21 cellular contexts compared by ENCODE assay signal in the genomic region with DNA sequence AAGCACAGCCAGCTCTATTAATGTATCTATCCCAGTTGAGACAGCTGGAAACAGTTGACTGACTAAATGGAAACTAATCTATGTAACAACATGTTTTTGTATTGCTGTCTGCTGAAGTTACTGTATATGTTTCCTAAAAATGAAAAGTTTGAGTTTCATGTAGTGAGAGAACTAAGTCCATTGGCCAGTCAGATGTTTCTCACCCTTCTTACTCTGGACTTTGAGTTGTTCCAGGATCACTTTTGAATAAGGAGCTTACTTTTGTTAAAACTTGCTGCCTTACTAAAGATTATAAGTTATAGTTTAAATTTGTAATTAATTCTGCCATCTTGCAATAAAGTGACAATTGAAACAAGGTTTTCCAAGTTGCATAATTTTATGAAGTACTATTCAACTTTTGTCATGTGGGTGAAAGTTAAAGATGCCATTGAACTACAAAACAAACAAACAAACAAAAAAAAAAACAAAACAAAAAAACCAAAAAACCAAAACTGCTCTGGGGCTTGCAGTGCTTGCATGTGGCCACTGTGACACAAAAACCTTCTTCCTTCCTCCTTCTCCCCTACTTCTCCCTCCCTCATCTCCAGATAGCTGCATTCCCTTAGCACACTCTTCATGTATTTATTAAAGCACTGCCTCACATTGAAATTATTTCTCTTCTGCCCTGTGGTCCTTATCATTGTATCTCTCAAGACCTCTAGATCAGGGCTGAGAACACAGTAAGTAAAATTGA. TPM values are rescaled to one million over a fixed set of nuclear protein-coding genes. Genes with fewer than 3 reads are reported as not detected.
DNase-seq lines count a peak whose midpoint lies in the region; ATAC-seq, FAIRE-seq and TF ChIP-seq lines count a peak whose summit lies in the region.
"Had no signal": no experiment of that assay in that cellular context is flagged by ENCODE, and none has a peak within 500 bp of the region (broad histone marks: within the 10 kb centered on the region; RNA-seq: fewer than 3 reads in every experiment).

No MANE protein-coding gene starts in this region.

- H3K9me2 ChIP-seq in SK-N-SH: no peaks in the 10 kb centered on the region

- H3K27ac Mint-ChIP-seq in activated B cell treated with CpG ODN at 0.5 μM for 24 hours: peak overlapping the region; percentile 68
- peak overlapping the region in 4 of 6 donors; percentile 40 to 81 (median 67) for H3K27ac Mint-ChIP-seq in naive B cell
- no peak overlapping the region for H3K27ac Mint-ChIP-seq in CD8-positive, alpha-beta T cell

- H3K27me3 ChIP-seq in SK-N-SH (ENCODE audit: insufficient read depth) (no peaks in the 10 kb centered on the region), mesenchymal stem cell (ENCODE audit: control insufficient read depth in 1 of 2, insufficient read depth in 1 of 2, low read length in 2 of 2) (no peaks in the 10 kb centered on the region)
- H3K27me3 ChIP-seq in CD8-positive, alpha-beta T cell (ENCODE audit: insufficient read depth, low read length): no peaks in the 10 kb centered on the region
- H3K27me3 ChIP-seq: esophagus muscularis mucosa, heart left ventricle, ovary, tibial nerve had no signal

- CTCF ChIA-PET in SK-N-SH (lab: Yijun Ruan, JAX): interaction anchor here (1.6 kb wide), 1 partner anchor 14 kb away, joined by 3 read pairs; no protein-coding TSS in a partner anchor
- CTCF ChIA-PET in activated B cell treated with CpG ODN at 0.5 μM for 24 hours (lab: Charles Lee): interaction anchor here (0.8 kb wide), 1 partner anchor 14 kb away, joined by 4 read pairs; no protein-coding TSS in a partner anchor
- CTCF ChIA-PET in CD8-positive, alpha-beta T cell (lab: Charles Lee): no interaction called here

- H2AFZ ChIP-seq in SK-N-SH (ENCODE audit: low read depth) (no peak overlapping the region), mesenchymal stem cell (ENCODE audit: low read depth, low read length) (no peak overlapping the region)

- no peaks in the 10 kb centered on the region for H3K36me3 ChIP-seq in SK-N-SH (replicated peaks in 1 of 2; ENCODE audit: control insufficient read depth in 1 of 2, insufficient read depth in 2 of 2, low read length in 1 of 2)
- no peaks in the 10 kb centered on the region for H3K36me3 ChIP-seq in CD8-positive, alpha-beta T cell (ENCODE audit: insufficient read depth, low read length)
- H3K36me3 ChIP-seq in mesenchymal stem cell (ENCODE audit: control insufficient read depth in 1 of 2, insufficient read depth in 2 of 2, low read depth in 1 of 2, low read length in 2 of 2): peaks cover 0 to 4% of the 10 kb centered on the region in 2 experiments
- H3K36me3 ChIP-seq: esophagus muscularis mucosa, heart left ventricle, ovary, tibial nerve had no signal

- peak; percentile 42 for FAIRE-seq in GM18507 (lab: Jason Lieb, UNC)
- FAIRE-seq: A204.1, GM19239, islet of Langerhans had no signal

- TF ChIP-seq CTCF in SK-N-SH (IDR thresholded peaks at IDR 0.05): peak; percentile 13; the same call in 1 of the 2 replicates
- TF ChIP-seq CTCF in activated B cell treated with CpG ODN at 0.5 μM for 24 hours (IDR thresholded peaks at IDR 0.05): no peak
- TF ChIP-seq CTCF in CD8-positive, alpha-beta T cell (IDR thresholded peaks at IDR 0.05): no peak

- intact Hi-C loops in activated B cell treated with CpG ODN at 0.5 μM for 24 hours (cut with micrococcal nuclease): loop anchor here (5.0 kb wide), 1 partner anchor 147 kb away; a partner anchor contains a TSS
- intact Hi-C loops in CD8-positive, alpha-beta T cell (cut with DNase I, micrococcal nuclease): loop anchor here in 1 of 2 experiments (5.0 kb wide), 1 partner anchor 38 kb away; no protein-coding TSS in a partner anchor
- intact Hi-C loops in left cardiac atrium (cut with DNase I): no loop called here

- H3K9me3 ChIP-seq in SK-N-SH (no peaks in the 10 kb centered on the region), mesenchymal stem cell (ENCODE audit: control insufficient read depth, low read length) (no peaks in the 10 kb centered on the region)
- H3K9me3 ChIP-seq in CD8-positive, alpha-beta T cell (ENCODE audit: low read length): no peaks in the 10 kb centered on the region
- H3K9me3 ChIP-seq: esophagus muscularis mucosa, heart left ventricle, ovary, tibial nerve had no signal

- H3K4me3 Mint-ChIP-seq in activated B cell treated with CpG ODN at 0.5 μM for 24 hours (no peak overlapping the region), naive B cell (peak overlapping the region in 2 of 8 donors; percentile 7 to 54)
- no peak overlapping the region for H3K4me3 Mint-ChIP-seq in CD8-positive, alpha-beta T cell

- no peak overlapping the region for H2BK5ac ChIP-seq in mesenchymal stem cell (ENCODE audit: low read depth, low read length, poor library complexity, severe bottlenecking)

- no peaks in the 10 kb centered on the region for H3K27me3 Mint-ChIP-seq in activated B cell treated with CpG ODN at 0.5 μM for 24 hours
- no peaks in the 10 kb centered on the region for H3K27me3 Mint-ChIP-seq in naive B cell
- H3K27me3 Mint-ChIP-seq in CD8-positive, alpha-beta T cell (ENCODE audit: low read depth): no peaks in the 10 kb centered on the region

- no peak overlapping the region for H3K4ac ChIP-seq in mesenchymal stem cell (ENCODE audit: low read depth in 1 of 2, low read length in 2 of 2)

- H3K27ac ChIP-seq in SK-N-SH (ENCODE audit: low read depth in 2 of 2, low read length in 1 of 2) (no peak overlapping the region), mesenchymal stem cell (ENCODE audit: low read length, poor library complexity, severe bottlenecking) (no peak overlapping the region)
- no peak overlapping the region for H3K27ac ChIP-seq in CD8-positive, alpha-beta T cell (ENCODE audit: low read depth, low read length)
- H3K27ac ChIP-seq: esophagus muscularis mucosa, ovary, SK-N-MC, tibial nerve had no signal

- H3K79me2 ChIP-seq in SK-N-SH (ENCODE audit: insufficient read depth): peaks cover 86% of the 10 kb centered on the region

- POLR2A ChIA-PET in SK-N-SH (lab: Yijun Ruan, JAX): interaction anchor here (0.9 to 1.0 kb wide), 2 partner anchors 15 to 147 kb away, joined by 3 read pairs; a partner anchor contains a TSS
- POLR2A ChIA-PET in activated B cell treated with CpG ODN at 0.5 μM for 24 hours (lab: Charles Lee): interaction anchor here (1.2 to 1.9 kb wide), 2 partner anchors 14 to 146 kb away, joined by 4 to 7 read pairs; a partner anchor contains a TSS
- POLR2A ChIA-PET in CD8-positive, alpha-beta T cell (lab: Charles Lee): no interaction called here

- peaks cover 7 to 10% of the 10 kb centered on the region in 2 experiments; a peak in 2 of 4 replicates for H3K4me1 ChIP-seq in SK-N-SH (ENCODE audit: control insufficient read depth in 1 of 2, insufficient read depth in 2 of 2, low read depth in 1 of 2, low read length in 1 of 2)
- peaks cover 6% of the 10 kb centered on the region for H3K4me1 ChIP-seq in CD8-positive, alpha-beta T cell (ENCODE audit: insufficient read depth, low read length)
- peaks cover 2% of the 10 kb centered on the region for H3K4me1 ChIP-seq in mesenchymal stem cell (ENCODE audit: control insufficient read depth, insufficient read depth, low read depth, low read length)
- H3K4me1 ChIP-seq: esophagus muscularis mucosa had no signal

- no peak for TF ChIP-seq EP300 in SK-N-SH (IDR thresholded peaks at IDR 0.05; ENCODE audit: borderline replicate concordance in 1 of 2, low read depth in 1 of 2, low read length in 1 of 2)

- no peak overlapping the region for H2BK15ac ChIP-seq in mesenchymal stem cell (ENCODE audit: low read depth, poor library complexity, severe bottlenecking)

- H3K4me3 ChIP-seq in SK-N-SH (ENCODE audit: low read depth in 2 of 2, low read length in 1 of 2) (no peak overlapping the region), mesenchymal stem cell (ENCODE audit: insufficient read depth in 1 of 2, low read depth in 1 of 2, low read length in 2 of 2) (no peak overlapping the region)
- no peak overlapping the region for H3K4me3 ChIP-seq in CD8-positive, alpha-beta T cell (ENCODE audit: low read depth, low read length)
- H3K4me3 ChIP-seq: esophagus muscularis mucosa, heart left ventricle, ovary, SK-N-MC, tibial nerve had no signal

- DNase-seq in SK-N-SH: no peak
- no peak for DNase-seq in GM18507 (ENCODE audit: extremely low spot score, insufficient read length, low read depth)
- no peak for DNase-seq in activated B cell treated with CpG ODN at 0.5 μM for 24 hours
- DNase-seq in naive B cell: no peak
- no peak for DNase-seq in CD8-positive, alpha-beta T cell
- DNase-seq in mesenchymal stem cell: no peak
- DNase-seq in left cardiac atrium: no peak
- DNase-seq: activated naive CD4-positive, alpha-beta T cell treated with Interleukin-2 at 50 U/mL for 16 hours; heart left ventricle; midbrain; NCI-H1436 treated with DMSO at 0.1 percent for 48 hours; NCI-H345; ovary; stimulated activated CD4-positive, alpha-beta T cell treated with anti-CD3 and anti-CD28 coated beads, Interleukin-4, amount 100 ng/mL, for 4 hours had no signal

- no peak for TF ChIP-seq RAD21 in SK-N-SH (IDR thresholded peaks at IDR 0.05; ENCODE audit: low read length)

- H3K4me1 Mint-ChIP-seq in activated B cell treated with CpG ODN at 0.5 μM for 24 hours: peaks cover 74% of the 10 kb centered on the region
- peaks cover 49 to 65% (median 63%) of the 10 kb centered on the region in 3 donors for H3K4me1 Mint-ChIP-seq in naive B cell
- peaks cover 38% of the 10 kb centered on the region for H3K4me1 Mint-ChIP-seq in CD8-positive, alpha-beta T cell (ENCODE audit: low read depth)

- no peak overlapping the region for H4K8ac ChIP-seq in mesenchymal stem cell (ENCODE audit: low read length)

- H3K9me3 Mint-ChIP-seq in activated B cell treated with CpG ODN at 0.5 μM for 24 hours: no peaks in the 10 kb centered on the region
- H3K9me3 Mint-ChIP-seq in naive B cell: no peaks in the 10 kb centered on the region
- H3K9me3 Mint-ChIP-seq in CD8-positive, alpha-beta T cell: no peaks in the 10 kb centered on the region

- H4K91ac ChIP-seq in mesenchymal stem cell (ENCODE audit: low read length): no peak overlapping the region

- H3K9ac ChIP-seq in SK-N-SH (no peak overlapping the region), mesenchymal stem cell (ENCODE audit: low read length) (no peak overlapping the region)

- peaks cover 21% of the 10 kb centered on the region for H3K79me1 ChIP-seq in mesenchymal stem cell (replicated peaks; ENCODE audit: low read length, poor library complexity, severe bottlenecking)

- H3K23ac ChIP-seq in mesenchymal stem cell (ENCODE audit: low read length in 2 of 2): no peak overlapping the region

- no peak overlapping the region for H2AK5ac ChIP-seq in mesenchymal stem cell (ENCODE audit: low read length, severe bottlenecking)

- H3K18ac ChIP-seq in mesenchymal stem cell (ENCODE audit: low read depth in 1 of 2, low read length in 2 of 2): no peak overlapping the region

- no peak overlapping the region for H3K14ac ChIP-seq in mesenchymal stem cell (ENCODE audit: low read length in 2 of 2)

- H3F3A ChIP-seq in SK-N-SH (replicated peaks; ENCODE audit: insufficient read depth): no peaks in the 10 kb centered on the region

- no peak overlapping the region for H2BK120ac ChIP-seq in mesenchymal stem cell (ENCODE audit: low read depth, low read length)

- H3K4me2 ChIP-seq in SK-N-SH: no peak overlapping the region
- H3K4me2 ChIP-seq in mesenchymal stem cell (ENCODE audit: low read length, poor library complexity, severe bottlenecking): no peak overlapping the region

- ATAC-seq in SK-N-SH treated with all-trans-retinoic acid at 6 μM for 48 hours (no peak), activated B cell treated with CpG ODN at 0.5 μM for 24 hours (ENCODE audit: low read depth) (no peak), naive B cell (ENCODE audit: low read depth in 2 of 2) (peak; percentile 35 to 47), left cardiac atrium (no peak)
- ATAC-seq in CD8-positive, alpha-beta T cell: no peak
- ATAC-seq: heart left ventricle had no signal

- H3K36me3 Mint-ChIP-seq in activated B cell treated with CpG ODN at 0.5 μM for 24 hours (ENCODE audit: low read depth): peaks cover 4% of the 10 kb centered on the region
- H3K36me3 Mint-ChIP-seq in naive B cell: peaks cover 0 to 8% of the 10 kb centered on the region in 2 donors
- peaks cover 13% of the 10 kb centered on the region for H3K36me3 Mint-ChIP-seq in CD8-positive, alpha-beta T cell

- no peak overlapping the region for H2BK12ac ChIP-seq in mesenchymal stem cell (ENCODE audit: low read length in 2 of 2)

- H4K20me1 ChIP-seq in SK-N-SH (ENCODE audit: insufficient read depth): 0 out of 2 replicates have a peak, but pooled peaks cover 5% of the 10 kb centered on the region

RNA-seq across cellular contexts. Expression of a gene that starts 15.3 kb away (rescaled TPM):
- 4.1 and 5.4 TPM in 2 replicates for polyA plus RNA-seq in SK-N-SH (2012; rRNA removed)
- polyA plus RNA-seq in SK-N-SH (2012; cell fraction: cytosol; rRNA removed): 2.6 and 2.9 TPM in 2 replicates
- 15.1 and 20.4 TPM in 2 replicates for polyA plus RNA-seq in SK-N-SH (2012; cell fraction: nucleus; rRNA removed)
- 16.8 and 20.8 TPM in 2 replicates for total RNA-seq in activated B cell treated with CpG ODN at 0.5 μM for 24 hours
- 10 to 100 TPM in 1 of 6 donors, 1 to 10 TPM in 5; 7.6 to 13.6 (median 8.0) TPM for polyA plus RNA-seq in naive B cell (ENCODE audit: low read depth in 6 of 6)
- 10 to 100 TPM; 17.2 to 18.6 TPM for total RNA-seq in CD8-positive, alpha-beta T cell
- 6.2 TPM for polyA plus RNA-seq in mesenchymal stem cell (2013, experiment 1 of 2)
- polyA plus RNA-seq in mesenchymal stem cell (2013, experiment 2 of 2): 6.5 TPM
- total RNA-seq in left cardiac atrium: 1 to 10 TPM; 5.4 to 7.2 TPM

Comparison
In these comparisons a context has a peak if more than half of its experiments do, and no peak if none do; other contexts are left out.
1. ATAC-seq: peak in naive B cell (2 of 2); none in SK-N-SH treated with all-trans-retinoic acid at 6 μM for 48 hours (single experiment), activated B cell treated with CpG ODN at 0.5 μM for 24 hours (single experiment), CD8-positive, alpha-beta T cell (single experiment) and left cardiac atrium (0 of 2).